ENCODE assay signal across 8 cellular contexts in genomic region chr7:140229591-140230516, GRCh38.
DNase-seq lines count a peak whose midpoint lies in the region; FAIRE-seq and TF ChIP-seq lines count a peak whose summit lies in the region.

No MANE protein-coding gene starts in this region.

- DNase-seq in GM12865 (ENCODE audit: low read depth): peak; percentile 70
- DNase-seq in NCI-H2196 (lab: John Stamatoyannopoulos, UW; ENCODE audit: unreplicated experiment): peak; percentile 87
- DNase-seq in activated naive CD4-positive, alpha-beta T cell (lab: John Stamatoyannopoulos, UW): peak in 3 of 4 experiments; percentile 38 to 73 (median 70)
- peak; percentile 67 for DNase-seq in stimulated activated CD4-positive, alpha-beta T cell treated with anti-CD3 and anti-CD28 coated beads, Interleukin-15, amount 100 ng/mL, for 24 hours
- no peak for DNase-seq in GM19240 (ENCODE audit: insufficient read length, low spot score)
- no peak for DNase-seq in urothelium cell line (ENCODE audit: low spot score)
- DNase-seq in NCI-H526 treated with DMSO at 0.1 percent for 48 hours (lab: John Stamatoyannopoulos, UW): no peak

- FAIRE-seq in urothelium cell line (lab: Jason Lieb, UNC): no peak

- no peak for TF ChIP-seq CTCF in GM12865 (IDR thresholded peaks at IDR 0.05; ENCODE audit: insufficient read depth, low read depth, low read length, missing control alignments)

- H3K4me3 ChIP-seq in GM12865 (ENCODE audit: low read depth, low read length): peak overlapping the region; percentile 77
- H3K4me3 ChIP-seq in iPS-11a (ENCODE audit: low read depth, low read length): peak overlapping the region; percentile 57

Comparison
In these comparisons a context has a peak if more than half of its experiments do, and no peak if none do; other contexts are left out.
1. DNase-seq: peak in GM12865 (single experiment), NCI-H2196 (single experiment), activated naive CD4-positive, alpha-beta T cell (3 of 4) and stimulated activated CD4-positive, alpha-beta T cell treated with anti-CD3 and anti-CD28 coated beads, Interleukin-15, amount 100 ng/mL, for 24 hours (single experiment); none in GM19240 (single experiment), urothelium cell line (single experiment) and NCI-H526 treated with DMSO at 0.1 percent for 48 hours (single experiment).